In the genomic region with DNA sequence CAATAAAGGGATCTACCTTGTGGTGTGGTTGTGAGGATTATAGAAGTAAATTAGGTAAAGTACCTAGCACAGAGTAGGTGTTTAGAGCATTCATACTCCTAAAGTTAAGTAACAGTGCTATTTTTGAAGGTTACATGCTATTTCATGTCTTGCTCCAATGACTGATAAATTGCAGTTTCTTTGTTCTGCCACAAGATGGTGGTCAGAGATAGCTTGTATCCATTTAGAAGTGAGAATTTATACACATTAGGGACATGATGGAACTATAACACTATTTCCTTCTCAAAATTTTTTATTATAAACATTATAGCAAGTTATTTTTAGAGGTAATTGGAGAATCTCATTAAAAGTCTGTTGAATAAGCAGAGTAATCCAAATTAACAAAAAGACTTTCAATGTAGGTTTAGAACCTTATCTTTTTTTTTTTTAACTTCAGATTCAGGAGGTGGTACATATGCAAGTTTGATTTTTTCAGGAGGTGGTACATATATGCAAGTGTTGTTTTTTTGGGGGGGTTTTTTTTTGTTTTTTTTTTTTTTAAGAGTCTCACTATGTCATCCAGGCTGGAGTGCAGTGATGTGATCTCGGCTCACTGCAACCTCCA, we compare ENCODE assay signal across 8 cellular contexts. TPM values are rescaled to one million over a fixed set of nuclear protein-coding genes. Genes with fewer than 3 reads are reported as not detected.
DNase-seq lines count a peak whose midpoint lies in the region; ATAC-seq and TF ChIP-seq lines count a peak whose summit lies in the region.

No MANE protein-coding gene starts in this region.

- DNase-seq in SIG-M5 treated with dmso at 0.1 percent for 504 hours (lab: John Stamatoyannopoulos, UW; ENCODE audit: unreplicated experiment): peak; percentile 56
- no peak for DNase-seq in SIG-M5 (lab: John Stamatoyannopoulos, UW)
- DNase-seq in HFFc6: peak; percentile 46
- no peak for DNase-seq in Peyer's patch
- DNase-seq in endodermal cell: no peak
- no peak for DNase-seq in stimulated activated CD4-positive, alpha-beta T cell treated with anti-CD3 and anti-CD28 coated beads, Interleukin-2, amount 100 ng/mL, for 48 hours

- no peaks in the 10 kb centered on the region for H3K9me3 Mint-ChIP-seq in HFFc6
- H3K9me3 Mint-ChIP-seq in endodermal cell: no peaks in the 10 kb centered on the region
- H3K9me3 Mint-ChIP-seq in nephron: no peaks in the 10 kb centered on the region

- no peak for TF ChIP-seq POLR2A in Peyer's patch (IDR thresholded peaks at IDR 0.05)

- H3K27ac ChIP-seq in Peyer's patch (no peak overlapping the region), endodermal cell (ENCODE audit: low read depth, low read length) (no peak overlapping the region)

- H3K27ac Mint-ChIP-seq in HFFc6 (no peak overlapping the region), endodermal cell (no peak overlapping the region), nephron (no peak overlapping the region)

- H3K4me1 Mint-ChIP-seq in HFFc6 (ENCODE audit: low read depth) (peaks cover 21% of the 10 kb centered on the region), endodermal cell (no peaks in the 10 kb centered on the region), nephron (no peaks in the 10 kb centered on the region)

- H3K4me3 Mint-ChIP-seq in HFFc6: no peak overlapping the region
- H3K4me3 Mint-ChIP-seq in endodermal cell: no peak overlapping the region
- no peak overlapping the region for H3K4me3 Mint-ChIP-seq in nephron

- H3K36me3 ChIP-seq in Peyer's patch (peaks cover 0 to 42% (median 0%) of the 10 kb centered on the region in 3 donors), endodermal cell (ENCODE audit: control insufficient read depth, insufficient read depth, low read length) (peaks cover 57% of the 10 kb centered on the region)

- H3K27me3 ChIP-seq in Peyer's patch: no peaks in the 10 kb centered on the region
- no peaks in the 10 kb centered on the region for H3K27me3 ChIP-seq in endodermal cell (ENCODE audit: control insufficient read depth, insufficient read depth, low read length, poor library complexity, severe bottlenecking)

- H3K36me3 Mint-ChIP-seq in HFFc6 (ENCODE audit: low read depth) (peaks cover 7% of the 10 kb centered on the region), endodermal cell (ENCODE audit: low read depth) (peaks cover 44% of the 10 kb centered on the region), nephron (ENCODE audit: low read depth) (peaks cover 41% of the 10 kb centered on the region)

- no peaks in the 10 kb centered on the region for H3K4me1 ChIP-seq in Peyer's patch
- no peaks in the 10 kb centered on the region for H3K4me1 ChIP-seq in endodermal cell (ENCODE audit: control insufficient read depth, insufficient read depth, low read length)

- H3K4me3 ChIP-seq in Peyer's patch (no peak overlapping the region), endodermal cell (ENCODE audit: low read length) (no peak overlapping the region)

- H3K27me3 Mint-ChIP-seq in HFFc6 (ENCODE audit: insufficient read depth) (peaks cover 1% of the 10 kb centered on the region; the same call in 1 of the 2 replicates), endodermal cell (ENCODE audit: insufficient read depth) (no peaks in the 10 kb centered on the region), nephron (ENCODE audit: low read depth) (no peaks in the 10 kb centered on the region)

- no peak overlapping the region for H3K9ac ChIP-seq in endodermal cell (ENCODE audit: extremely low read depth, low read length, poor library complexity, severe bottlenecking)

- 90% methylated on average over 1 of the region's 1 CpG; no CpG with 5 or more reads in 1 of the 2 experiments for WGBS in endodermal cell (ENCODE audit: insufficient coverage in 1 of 2, insufficient read length in 1 of 2), 2 experiments

- peak; percentile 81 for TF ChIP-seq CTCF in HFFc6 (IDR thresholded peaks at IDR 0.05)
- peak in 5 of 6 experiments; percentile 45 to 84 (median 76) for TF ChIP-seq CTCF in Peyer's patch (IDR thresholded peaks at IDR 0.05)
- TF ChIP-seq CTCF in endodermal cell (conservative IDR thresholded peaks at IDR 0.05): peak; percentile 74
- peak; percentile 51 to 69 (median 63) for TF ChIP-seq CTCF in nephron (IDR thresholded peaks at IDR 0.05; ENCODE audit: unreplicated experiment in 3 of 3)

- ATAC-seq in HG03460 (IDR thresholded peaks at IDR 0.05; ENCODE audit: unreplicated experiment): no peak

- H3K9me3 ChIP-seq in Peyer's patch (no peaks in the 10 kb centered on the region), endodermal cell (ENCODE audit: control insufficient read depth, low read length) (no peaks in the 10 kb centered on the region)

RNA-seq across cellular contexts. Expression of gene MTREX, which starts 17.1 kb away (rescaled TPM):
- total RNA-seq in HFFc6 (2021; fragmentation: NEBNext Ultra II Directional; extraction: Animal tissue kit (Norgen Biotek cat#: 25700)): 10 to 100 TPM; 65.1 to 78.2 (median 70.1) TPM
- total RNA-seq in Peyer's patch (100 to 1,000 TPM in 1 of 4 donors, 10 to 100 TPM in 3; 57.2 to 124 (median 61.5) TPM), endodermal cell (100 to 1,000 TPM in 1 of 2 donors, 10 to 100 TPM in 1; 91.0 to 106 TPM)
- polyA plus RNA-seq in endodermal cell (2013, experiment 1 of 2): 68.1 TPM
- polyA plus RNA-seq in endodermal cell (2013, experiment 2 of 2): 55.4 TPM

RNA-seq across cellular contexts. Expression of gene DHX29, which starts 17.4 kb away (rescaled TPM):
- total RNA-seq in HFFc6 (2021; fragmentation: NEBNext Ultra II Directional; extraction: Animal tissue kit (Norgen Biotek cat#: 25700)): 10 to 100 TPM; 35.7 to 45.8 (median 41.7) TPM
- total RNA-seq in Peyer's patch (10 to 100 TPM; 16.0 to 26.4 (median 20.9) TPM), endodermal cell (10 to 100 TPM; 27.9 to 29.0 TPM)
- 21.2 TPM for polyA plus RNA-seq in endodermal cell (2013, experiment 1 of 2)
- polyA plus RNA-seq in endodermal cell (2013, experiment 2 of 2): 22.4 TPM

Comparison
In these comparisons a context has a peak if more than half of its experiments do, and no peak if none do; other contexts are left out.
1. DNase-seq: peak in SIG-M5 treated with dmso at 0.1 percent for 504 hours (single experiment) and HFFc6 (single experiment); none in SIG-M5 (single experiment), Peyer's patch (0 of 3), endodermal cell (single experiment) and stimulated activated CD4-positive, alpha-beta T cell treated with anti-CD3 and anti-CD28 coated beads, Interleukin-2, amount 100 ng/mL, for 48 hours (0 of 2).
2. Peak in every context shown above with its lines, with median percentiles within 50 percentile points of each other: CTCF ChIP-seq.